In the genomic region with DNA sequence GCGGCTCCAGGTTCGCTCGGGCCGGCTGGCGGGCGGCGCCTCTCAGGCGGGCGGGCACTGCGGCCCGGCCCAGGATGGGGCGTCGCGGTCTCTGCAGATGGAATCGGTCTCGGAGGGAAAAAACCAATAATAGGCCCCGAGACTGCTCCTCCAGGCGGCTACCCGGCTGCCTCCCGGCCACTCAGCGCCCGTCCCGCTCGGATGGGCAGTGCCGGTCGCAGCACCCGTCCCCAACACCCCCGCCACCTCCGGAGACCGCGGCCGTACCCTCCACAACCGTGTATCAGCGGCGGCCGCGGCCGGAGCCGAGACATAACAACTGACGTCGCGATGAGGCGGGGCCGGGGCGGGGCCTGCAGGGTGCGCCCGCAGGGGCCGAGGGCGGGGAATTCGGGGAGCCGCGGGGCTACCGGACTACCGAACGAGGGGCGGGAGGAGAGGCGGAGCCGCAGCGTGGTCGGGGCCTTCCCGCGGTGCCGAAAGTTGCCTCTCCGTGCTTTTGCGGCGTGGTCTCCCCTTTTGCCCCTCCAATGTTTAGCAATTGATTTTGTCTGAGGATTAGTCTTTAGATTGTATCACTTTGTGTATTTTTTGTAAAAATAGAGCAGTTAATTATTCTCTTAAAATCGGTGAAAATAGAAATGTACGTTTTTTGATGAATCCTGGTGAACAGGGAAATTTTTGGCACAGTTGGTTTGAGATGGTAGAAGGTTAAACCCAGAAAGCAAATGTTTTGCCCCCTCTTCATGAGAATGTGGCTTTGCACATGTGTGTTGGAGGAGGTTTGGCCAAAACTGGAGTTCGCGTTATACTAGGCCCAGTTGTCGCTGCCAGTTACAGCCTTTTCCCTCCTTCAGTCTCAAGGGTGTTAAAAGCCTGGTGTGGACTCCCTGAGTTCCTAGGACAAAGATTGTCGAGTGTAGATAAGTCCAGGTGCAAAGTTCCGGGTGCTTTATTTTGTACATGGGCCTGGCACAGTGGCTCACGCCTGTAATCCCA, we compare ENCODE assay signal across 8 cellular contexts. TPM values are rescaled to one million over a fixed set of nuclear protein-coding genes. Genes with fewer than 3 reads are reported as not detected.
A peak's percentile ranks its signal among the peaks of the same experiment; 100 is the strongest.
DNase-seq lines count a peak whose midpoint lies in the region; ATAC-seq and TF ChIP-seq lines count a peak whose summit lies in the region.

A gene with protein sequence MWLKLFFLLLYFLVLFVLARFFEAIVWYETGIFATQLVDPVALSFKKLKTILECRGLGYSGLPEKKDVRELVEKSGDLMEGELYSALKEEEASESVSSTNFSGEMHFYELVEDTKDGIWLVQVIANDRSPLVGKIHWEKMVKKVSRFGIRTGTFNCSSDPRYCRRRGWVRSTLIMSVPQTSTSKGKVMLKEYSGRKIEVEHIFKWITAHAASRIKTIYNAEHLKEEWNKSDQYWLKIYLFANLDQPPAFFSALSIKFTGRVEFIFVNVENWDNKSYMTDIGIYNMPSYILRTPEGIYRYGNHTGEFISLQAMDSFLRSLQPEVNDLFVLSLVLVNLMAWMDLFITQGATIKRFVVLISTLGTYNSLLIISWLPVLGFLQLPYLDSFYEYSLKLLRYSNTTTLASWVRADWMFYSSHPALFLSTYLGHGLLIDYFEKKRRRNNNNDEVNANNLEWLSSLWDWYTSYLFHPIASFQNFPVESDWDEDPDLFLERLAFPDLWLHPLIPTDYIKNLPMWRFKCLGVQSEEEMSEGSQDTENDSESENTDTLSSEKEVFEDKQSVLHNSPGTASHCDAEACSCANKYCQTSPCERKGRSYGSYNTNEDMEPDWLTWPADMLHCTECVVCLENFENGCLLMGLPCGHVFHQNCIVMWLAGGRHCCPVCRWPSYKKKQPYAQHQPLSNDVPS (minus strand): TSS at position 317 of the 999 bp plus-strand sequence. CDS start 979 bp downstream, outside the sequence.

- peaks cover 0 to 8% (median 0%) of the 10 kb centered on the region in 3 donors for H3K27me3 Mint-ChIP-seq in CD14-positive monocyte (ENCODE audit: low read depth in 3 of 3)
- H3K27me3 Mint-ChIP-seq in activated CD4-positive, alpha-beta memory T cell treated with anti-CD3 and anti-CD28 coated beads, Interleukin-2, amount 10 ng/mL, durations not matched to agents 7 days and 5 days: peaks cover 22% of the 10 kb centered on the region

- CTCF ChIA-PET in activated CD4-positive, alpha-beta memory T cell treated with anti-CD3 and anti-CD28 coated beads, Interleukin-2, amount 10 ng/mL, durations not matched to agents 7 days and 5 days (lab: Charles Lee): interaction anchor here (1.5 kb wide), 1 partner anchor 181 kb away, joined by 3 read pairs; no protein-coding TSS in a partner anchor

- POLR2A ChIA-PET in activated CD4-positive, alpha-beta memory T cell treated with anti-CD3 and anti-CD28 coated beads, Interleukin-2, amount 10 ng/mL, durations not matched to agents 7 days and 5 days (lab: Charles Lee): interaction anchor here (1.2 to 3.3 kb wide), 7 partner anchors 8 to 429 kb away, joined by 4 to 60 read pairs (median 7); partner anchors contain the start of genes CHMP3, IMMT and KDM3A

- H3K4me1 Mint-ChIP-seq in CD14-positive monocyte: peaks cover 30% of the 10 kb centered on the region
- H3K4me1 Mint-ChIP-seq in activated CD4-positive, alpha-beta memory T cell treated with anti-CD3 and anti-CD28 coated beads, Interleukin-2, amount 10 ng/mL, durations not matched to agents 7 days and 5 days: peaks cover 19% of the 10 kb centered on the region

- peak; percentile 72 for ATAC-seq in GM19372 (IDR thresholded peaks at IDR 0.05; ENCODE audit: low read depth, unreplicated experiment)
- peak; percentile 44 for ATAC-seq in HG03558 (IDR thresholded peaks at IDR 0.05; ENCODE audit: extremely low read depth, unreplicated experiment)

- peak within 1 kb of the TSS; percentile 80 to 99 (median 96) for H3K27ac ChIP-seq in dorsolateral prefrontal cortex

- TF ChIP-seq CTCF in CD14-positive monocyte (IDR thresholded peaks at IDR 0.05): no peak
- TF ChIP-seq CTCF in dorsolateral prefrontal cortex (IDR thresholded peaks at IDR 0.05 in 54 of 56, conservative IDR thresholded peaks at IDR 0.05 in 2 of 56; ENCODE audit: low read depth in 1 of 56, partially characterized antibody in 56 of 56): peak in 19 of 56 donors; percentile 2 to 45 (median 22)
- no peak for TF ChIP-seq CTCF in lower leg skin (IDR thresholded peaks at IDR 0.05)

- TF ChIP-seq POLR2A in lower leg skin (IDR thresholded peaks at IDR 0.05): peak in 1 of 2 donors; percentile 90

- peak within 1 kb of the TSS; percentile 57 to 93 (median 85) for H3K4me3 ChIP-seq in dorsolateral prefrontal cortex
- peak within 1 kb of the TSS; percentile 66 for H3K4me3 ChIP-seq in lower leg skin (ENCODE audit: low read depth, poor library complexity, severe bottlenecking)

- intact Hi-C loops in CD14-positive monocyte (cut with micrococcal nuclease): loop anchor here (5.0 to 10.0 kb wide), 2 partner anchors 62 to 179 kb away; partner anchors contain the start of genes CHMP3 (in 2 of the 2) and KDM3A (in 1 of the 2)
- intact Hi-C loops in dorsolateral prefrontal cortex (cut with DNase I): loop anchor here (1.0 to 10.0 kb wide), 6 partner anchors 51 to 182 kb away; partner anchors contain the start of genes CHMP3 (in 2 of the 2) and KDM3A (in 1 of the 2)
- intact Hi-C loops in lower leg skin (cut with DNase I; ENCODE audit: low total_unique reads): no loop called here

- H3K9me3 Mint-ChIP-seq in CD14-positive monocyte: no peaks in the 10 kb centered on the region
- no peaks in the 10 kb centered on the region for H3K9me3 Mint-ChIP-seq in activated CD4-positive, alpha-beta memory T cell treated with anti-CD3 and anti-CD28 coated beads, Interleukin-2, amount 10 ng/mL, durations not matched to agents 7 days and 5 days

- 7 to 24% methylated on average over 23 to 72 of the region's 74 CpGs for WGBS in lower leg skin, 2 donors

- peaks cover 13 to 14% of the 10 kb centered on the region in 2 donors for H3K36me3 Mint-ChIP-seq in CD14-positive monocyte
- H3K36me3 Mint-ChIP-seq in activated CD4-positive, alpha-beta memory T cell treated with anti-CD3 and anti-CD28 coated beads, Interleukin-2, amount 10 ng/mL, durations not matched to agents 7 days and 5 days (ENCODE audit: low read depth): peaks cover 20% of the 10 kb centered on the region

- peak within 1 kb of the TSS; percentile 94 to 99 for H3K4me3 Mint-ChIP-seq in CD14-positive monocyte
- H3K4me3 Mint-ChIP-seq in activated CD4-positive, alpha-beta memory T cell treated with anti-CD3 and anti-CD28 coated beads, Interleukin-2, amount 10 ng/mL, durations not matched to agents 7 days and 5 days: peak within 1 kb of the TSS; percentile 90

- peak; percentile 88 for DNase-seq in CD14-positive monocyte (ENCODE audit: low spot score)
- DNase-seq in NCI-H82 treated with DMSO at 0.1 percent for 48 hours (lab: John Stamatoyannopoulos, UW; ENCODE audit: unreplicated experiment): peak; percentile 78
- DNase-seq in activated CD4-positive, alpha-beta memory T cell treated with anti-CD3 and anti-CD28 coated beads, Interleukin-2, amount 10 ng/mL, durations not matched to agents 7 days and 5 days: peak; percentile 91
- peak; percentile 96 to 99 (median 98) for DNase-seq in dorsolateral prefrontal cortex
- DNase-seq in lower leg skin (ENCODE audit: low spot score in 2 of 2): peak; percentile 94 to 99
- peak; percentile 91 to 95 for DNase-seq in stimulated activated CD4-positive, alpha-beta T cell treated with anti-CD3 and anti-CD28 coated beads, Interleukin-4, amount 100 ng/mL, for 4 hours

- peak within 1 kb of the TSS; percentile 93 to 97 (median 96) for H3K27ac Mint-ChIP-seq in CD14-positive monocyte
- peak within 1 kb of the TSS; percentile 95 for H3K27ac Mint-ChIP-seq in activated CD4-positive, alpha-beta memory T cell treated with anti-CD3 and anti-CD28 coated beads, Interleukin-2, amount 10 ng/mL, durations not matched to agents 7 days and 5 days

- H3K27me3 ChIP-seq in dorsolateral prefrontal cortex: no peaks in the 10 kb centered on the region

RNA-seq across cellular contexts. Expression of the gene that starts here (rescaled TPM):
- polyA plus RNA-seq in CD14-positive monocyte: 1 to 10 TPM; 1.0 to 2.2 TPM
- 10 to 100 TPM; 18.9 to 19.9 TPM for total RNA-seq in activated CD4-positive, alpha-beta memory T cell treated with anti-CD3 and anti-CD28 coated beads, Interleukin-2, amount 10 ng/mL, durations not matched to agents 7 days and 5 days
- total RNA-seq in dorsolateral prefrontal cortex (10 to 100 TPM; 37.3 to 62.1 (median 50.9) TPM), lower leg skin (10 to 100 TPM; 31.3 to 46.6 (median 34.5) TPM)

Comparison
In these comparisons a context has a peak if more than half of its experiments do, and no peak if none do; other contexts are left out.
1. Peak in every context shown above with its lines: DNase-seq, ATAC-seq, H3K4me3 ChIP-seq and H3K27ac ChIP-seq.